Comparison of ENCODE assay signal across 10 cellular contexts in genomic region chr15:27635916-27636315, GRCh38.
"Had no signal": no experiment of that assay in that cellular context is flagged by ENCODE, and none has a peak within 500 bp of the region (broad histone marks: within the 10 kb centered on the region; RNA-seq: fewer than 3 reads in every experiment).

No MANE protein-coding gene starts in this region.

- ATAC-seq: HCT116 had no signal

- H3K4me3 ChIP-seq: GM23248, GM23338, HAP-1 had no signal

- H3K36me3 ChIP-seq: HAP-1 had no signal

- H3K9ac ChIP-seq: GM23248 had no signal

- H3K4me2 ChIP-seq: GM23338 had no signal

- H3K4me1 ChIP-seq: HAP-1 had no signal

- H2AFZ ChIP-seq: GM23248, GM23338 had no signal

- H3K9me3 ChIP-seq: HAP-1 had no signal

- FAIRE-seq: H1, H54 had no signal

- DNase-seq: GM23248, GOT3, H9, HCEC 1CT, HFFc6 had no signal

- H3K27ac ChIP-seq: GM23248 had no signal
